11 cellular contexts compared by ENCODE assay signal in the genomic region with DNA sequence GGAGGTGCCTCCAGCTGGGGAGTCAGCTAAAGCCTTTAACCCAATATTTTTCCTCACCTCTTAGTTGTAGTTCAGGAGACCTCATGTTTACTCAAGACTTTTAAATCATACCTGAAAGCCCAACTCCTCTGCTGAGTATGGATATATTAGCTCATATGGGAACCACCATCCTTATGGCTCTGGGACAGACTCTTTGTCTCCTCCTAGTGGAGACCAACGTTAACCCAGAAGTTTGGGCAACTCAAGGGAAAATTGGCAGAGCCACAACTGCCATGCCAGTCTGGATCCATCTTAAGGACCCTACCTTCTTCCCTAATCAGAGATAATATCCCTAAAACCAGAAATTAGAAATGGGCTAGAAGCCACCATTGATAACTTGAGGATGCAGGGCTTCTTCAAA.
DNase-seq lines count a peak whose midpoint lies in the region; ATAC-seq and TF ChIP-seq lines count a peak whose summit lies in the region.
"Had no signal": no experiment of that assay in that cellular context is flagged by ENCODE, and none has a peak within 500 bp of the region (broad histone marks: within the 10 kb centered on the region; RNA-seq: fewer than 3 reads in every experiment).

No MANE protein-coding gene starts in this region.

- no peak overlapping the region for H3K4me2 ChIP-seq in OCI-LY7 (ENCODE audit: low read length)

- TF ChIP-seq CTCF in OCI-LY7 (conservative IDR thresholded peaks at IDR 0.05; ENCODE audit: low read length), result peak; percentile 68
- TF ChIP-seq CTCF in foreskin keratinocyte (conservative IDR thresholded peaks at IDR 0.05), result peak; percentile 52
- TF ChIP-seq CTCF in upper lobe of left lung (IDR thresholded peaks at IDR 0.05), result no peak

- H3K27ac ChIP-seq in OCI-LY7 (ENCODE audit: low read depth, low read length, poor library complexity, severe bottlenecking), result no peak overlapping the region
- H3K27ac ChIP-seq in foreskin keratinocyte, result no peak overlapping the region
- no peak overlapping the region for H3K27ac ChIP-seq in upper lobe of left lung

- POLR2A ChIA-PET in OCI-LY7 (lab: Charles Lee), result interaction anchor here (0.8 kb wide), 1 partner anchor 9 kb away, joined by 3 read pairs; no protein-coding TSS in a partner anchor

- H3K36me3 ChIP-seq in OCI-LY7 (ENCODE audit: insufficient read depth, low read length) (no peaks in the 10 kb centered on the region), upper lobe of left lung (no peaks in the 10 kb centered on the region)

- intact Hi-C loops in OCI-LY7 (cut with micrococcal nuclease; ENCODE audit: unreplicated experiment), result no loop called here
- intact Hi-C loops in cardiac septum (cut with DNase I), result no loop called here

- no TSS peak for BruUV-seq in OCI-LY7 (replicated peaks; lab: Mats Ljungman, UMichigan)

- H4K20me1 ChIP-seq in OCI-LY7 (ENCODE audit: insufficient read depth, low read length), result no peaks in the 10 kb centered on the region

- CTCF ChIA-PET in OCI-LY7 (lab: Charles Lee; ENCODE audit: unreplicated experiment), result no interaction called here

- no peak for TF ChIP-seq EP300 in upper lobe of left lung (IDR thresholded peaks at IDR 0.05)

- H3K4me1 ChIP-seq in OCI-LY7 (ENCODE audit: insufficient read depth, low read length, poor library complexity, severe bottlenecking) (no peaks in the 10 kb centered on the region), foreskin keratinocyte (no peaks in the 10 kb centered on the region), upper lobe of left lung (no peaks in the 10 kb centered on the region)

- no peaks in the 10 kb centered on the region for H3K79me2 ChIP-seq in OCI-LY7 (ENCODE audit: insufficient read depth, low read depth, low read length)

- H2AFZ ChIP-seq in OCI-LY7 (ENCODE audit: low read length), result no peak overlapping the region

- WGBS in upper lobe of left lung, 2 donors, result 85 to 88% methylated on average over 1 of the region's 1 CpG

- ATAC-seq in GM18502 (IDR thresholded peaks at IDR 0.05; ENCODE audit: poor library complexity, unreplicated experiment), result peak; percentile 69
- ATAC-seq in foreskin keratinocyte, result peak; percentile 37
- ATAC-seq in upper lobe of left lung (ENCODE audit: low FRiP score in 2 of 2), result no peak

- H3K9me3 ChIP-seq in OCI-LY7 (ENCODE audit: low read length), result no peaks in the 10 kb centered on the region
- peaks cover 0 to 9% (median 1%) of the 10 kb centered on the region in 4 donors for H3K9me3 ChIP-seq in upper lobe of left lung

- H3K9me2 ChIP-seq in OCI-LY7 (ENCODE audit: insufficient read depth, low read length), result no peaks in the 10 kb centered on the region

- no peak for TF ChIP-seq POLR2A in upper lobe of left lung (IDR thresholded peaks at IDR 0.05)

- H3K27me3 ChIP-seq in foreskin keratinocyte (no peaks in the 10 kb centered on the region), upper lobe of left lung (no peaks in the 10 kb centered on the region)

- DNase-seq in DMS53 (lab: John Stamatoyannopoulos, UW) (peak; percentile 63), OCI-LY7 (ENCODE audit: low spot score) (no peak), foreskin keratinocyte (no peak), cardiac septum (ENCODE audit: low spot score) (no peak), upper lobe of left lung (no peak), DMS153 (lab: John Stamatoyannopoulos, UW) (no peak), COLO668 (lab: John Stamatoyannopoulos, UW; ENCODE audit: unreplicated experiment) (no peak)
- DNase-seq: activated T-cell treated with anti-CD3 and anti-CD28 coated beads, Interleukin-2, amount 50 U/mL, for 24 hours; GOT3; NCI-H2171 treated with DMSO at 0.1 percent for 48 hours had no signal

- H3K4me3 ChIP-seq in OCI-LY7 (ENCODE audit: low read depth, low read length, poor library complexity, severe bottlenecking) (no peak overlapping the region), upper lobe of left lung (no peak overlapping the region)

Comparison
In these comparisons a context has a peak if more than half of its experiments do, and no peak if none do; other contexts are left out.
1. ATAC-seq: peak in GM18502 (single experiment) and foreskin keratinocyte (single experiment); none in upper lobe of left lung (0 of 2).
2. CTCF ChIP-seq: peak in OCI-LY7 (single experiment) and foreskin keratinocyte (single experiment); none in upper lobe of left lung (0 of 6).